In the genomic region with DNA sequence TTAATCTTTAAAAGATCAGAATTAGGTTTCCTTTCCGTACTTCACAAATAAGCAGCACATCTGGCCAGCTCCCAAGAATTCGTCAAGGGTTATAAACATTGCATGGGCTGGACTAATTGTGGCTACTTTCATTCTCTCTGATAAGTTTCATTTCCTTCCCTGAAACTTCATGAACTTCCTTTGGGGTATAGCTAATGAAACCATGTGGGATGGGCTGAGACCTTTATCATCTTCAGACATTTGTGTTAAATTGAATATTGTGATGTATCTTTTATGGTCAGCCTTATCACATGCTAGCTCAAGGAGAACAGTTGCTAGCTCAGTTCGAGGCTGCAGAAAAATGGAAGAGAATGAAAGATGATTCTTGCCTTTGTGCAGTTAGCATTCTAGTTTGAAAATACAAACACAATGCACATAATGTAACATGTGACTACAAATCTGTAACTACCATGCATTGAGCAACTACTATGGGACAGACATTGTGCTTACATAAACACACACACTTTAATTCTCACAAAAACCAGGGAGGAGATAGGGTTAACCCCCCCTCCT, we compare ENCODE assay signal across 8 cellular contexts.
A peak's percentile ranks its signal among the peaks of the same experiment; 100 is the strongest.
DNase-seq lines count a peak whose midpoint lies in the region; ATAC-seq and TF ChIP-seq lines count a peak whose summit lies in the region.

No MANE protein-coding gene starts in this region.

- H3K4me2 ChIP-seq in DOHH2 (ENCODE audit: low read length) = peak overlapping the region; percentile 73

- H3K4me3 ChIP-seq in DOHH2 (ENCODE audit: low read length) (peak overlapping the region; percentile 45), skeletal muscle cell (ENCODE audit: low read depth, low read length) (peak overlapping the region; percentile 19)

- no peak overlapping the region for H3K27ac ChIP-seq in DOHH2 (ENCODE audit: low read depth, low read length)

- DNase-seq in NOMO-1 (lab: John Stamatoyannopoulos, UW; ENCODE audit: unreplicated experiment in 2 of 2) (peak; percentile 30 to 77), erythroblast (lab: John Stamatoyannopoulos, UW) (peak; percentile 85 to 90), skeletal muscle cell (ENCODE audit: low read depth) (no peak), islet precursor cell (no peak), HuH-7 (ENCODE audit: low spot score) (no peak)

- no peak for TF ChIP-seq CTCF in DOHH2 (IDR thresholded peaks at IDR 0.05; ENCODE audit: low read depth, low read length, poor library complexity, severe bottlenecking)

- no peaks in the 10 kb centered on the region for H3K9me2 ChIP-seq in DOHH2 (replicated peaks; ENCODE audit: control insufficient read depth, low read length)

- peaks cover 14% of the 10 kb centered on the region for H3F3A ChIP-seq in DOHH2 (ENCODE audit: control insufficient read depth, insufficient read depth)

- H3K36me3 ChIP-seq in DOHH2 (ENCODE audit: control insufficient read depth, low read length) = no peaks in the 10 kb centered on the region

- no peaks in the 10 kb centered on the region for H4K20me1 ChIP-seq in DOHH2 (ENCODE audit: control insufficient read depth, insufficient read depth, low read depth, low read length)

- peak; percentile 41 for TF ChIP-seq POLR2A in erythroblast (IDR thresholded peaks at IDR 0.05; ENCODE audit: low read length)

- peak; percentile 48 for ATAC-seq in GM21576 (IDR thresholded peaks at IDR 0.05; ENCODE audit: unreplicated experiment)
- ATAC-seq in HG02642 (IDR thresholded peaks at IDR 0.05; ENCODE audit: poor library complexity, unreplicated experiment) = no peak

- peaks cover 41% of the 10 kb centered on the region for H3K4me1 ChIP-seq in DOHH2 (ENCODE audit: control insufficient read depth, low read length)

- H3K27me3 ChIP-seq in DOHH2 (ENCODE audit: control insufficient read depth, low read length) = peaks cover 50% of the 10 kb centered on the region

- H3K9me3 ChIP-seq in DOHH2 (ENCODE audit: control insufficient read depth, insufficient read depth, low read length) = no peaks in the 10 kb centered on the region

- H3K79me2 ChIP-seq in DOHH2 (ENCODE audit: control insufficient read depth, low read length) = no peaks in the 10 kb centered on the region

Comparison
In these comparisons a context has a peak if more than half of its experiments do, and no peak if none do; other contexts are left out.
1. DNase-seq: peak in NOMO-1 (2 of 2) and erythroblast (2 of 2); none in skeletal muscle cell (single experiment), islet precursor cell (single experiment) and HuH-7 (single experiment).